8 cellular contexts compared by ENCODE assay signal in the genomic region with DNA sequence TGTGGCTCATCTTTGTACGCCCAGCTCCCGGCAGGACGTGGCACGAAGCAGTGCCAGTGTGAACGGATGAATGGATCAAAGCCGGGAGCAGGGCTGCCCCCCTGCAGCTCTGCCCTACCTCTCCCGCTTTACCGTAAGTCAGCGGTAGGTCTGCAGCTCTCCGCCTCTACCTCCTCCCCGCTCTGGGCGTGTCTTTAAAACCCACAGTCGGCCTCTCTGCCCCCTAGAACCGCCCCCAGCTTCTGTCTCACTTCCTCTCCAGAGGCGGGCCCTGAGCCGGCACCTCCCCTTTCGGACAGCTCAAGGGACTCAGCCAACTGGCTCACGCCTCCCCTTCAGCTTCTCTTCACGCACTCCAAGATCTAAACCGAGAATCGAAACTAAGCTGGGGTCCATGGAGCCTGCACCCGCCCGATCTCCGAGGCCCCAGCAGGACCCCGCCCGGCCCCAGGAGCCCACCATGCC. TPM values are rescaled to one million over a fixed set of nuclear protein-coding genes. Genes with fewer than 3 reads are reported as not detected.
DNase-seq lines count a peak whose midpoint lies in the region; ATAC-seq, FAIRE-seq and TF ChIP-seq lines count a peak whose summit lies in the region.

A gene with protein sequence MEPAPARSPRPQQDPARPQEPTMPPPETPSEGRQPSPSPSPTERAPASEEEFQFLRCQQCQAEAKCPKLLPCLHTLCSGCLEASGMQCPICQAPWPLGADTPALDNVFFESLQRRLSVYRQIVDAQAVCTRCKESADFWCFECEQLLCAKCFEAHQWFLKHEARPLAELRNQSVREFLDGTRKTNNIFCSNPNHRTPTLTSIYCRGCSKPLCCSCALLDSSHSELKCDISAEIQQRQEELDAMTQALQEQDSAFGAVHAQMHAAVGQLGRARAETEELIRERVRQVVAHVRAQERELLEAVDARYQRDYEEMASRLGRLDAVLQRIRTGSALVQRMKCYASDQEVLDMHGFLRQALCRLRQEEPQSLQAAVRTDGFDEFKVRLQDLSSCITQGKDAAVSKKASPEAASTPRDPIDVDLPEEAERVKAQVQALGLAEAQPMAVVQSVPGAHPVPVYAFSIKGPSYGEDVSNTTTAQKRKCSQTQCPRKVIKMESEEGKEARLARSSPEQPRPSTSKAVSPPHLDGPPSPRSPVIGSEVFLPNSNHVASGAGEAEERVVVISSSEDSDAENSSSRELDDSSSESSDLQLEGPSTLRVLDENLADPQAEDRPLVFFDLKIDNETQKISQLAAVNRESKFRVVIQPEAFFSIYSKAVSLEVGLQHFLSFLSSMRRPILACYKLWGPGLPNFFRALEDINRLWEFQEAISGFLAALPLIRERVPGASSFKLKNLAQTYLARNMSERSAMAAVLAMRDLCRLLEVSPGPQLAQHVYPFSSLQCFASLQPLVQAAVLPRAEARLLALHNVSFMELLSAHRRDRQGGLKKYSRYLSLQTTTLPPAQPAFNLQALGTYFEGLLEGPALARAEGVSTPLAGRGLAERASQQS (plus strand): TSS at position 298 of the 465 bp plus-strand sequence. CDS start 97 bp downstream, at position 395.

- FAIRE-seq in A204.1 (lab: Jason Lieb, UNC): peak; percentile 98

- no peaks in the 10 kb centered on the region for H3K9me3 ChIP-seq in breast epithelium
- no peaks in the 10 kb centered on the region for H3K9me3 ChIP-seq in iPS-18c (ENCODE audit: control insufficient read depth, insufficient read depth, low read length)

- H3K4me3 ChIP-seq in breast epithelium (peak within 1 kb of the TSS; percentile 86 to 96 (median 93)), iPS-18c (ENCODE audit: insufficient read depth, low read depth, low read length) (peak within 1 kb of the TSS; percentile 84), skin epidermis (peak within 1 kb of the TSS; percentile 63 to 93 (median 82))

- no peaks in the 10 kb centered on the region for H3K27me3 ChIP-seq in breast epithelium

- ATAC-seq in GM18867 (IDR thresholded peaks at IDR 0.05; ENCODE audit: unreplicated experiment) (peak; percentile 68), HG03103 (IDR thresholded peaks at IDR 0.05; ENCODE audit: low read depth, unreplicated experiment) (peak; percentile 66)

- H3K4me1 ChIP-seq in breast epithelium: peaks cover 15 to 26% of the 10 kb centered on the region in 2 donors

- H3K36me3 ChIP-seq in breast epithelium: no peaks in the 10 kb centered on the region

- no peak for TF ChIP-seq POLR2A in breast epithelium (IDR thresholded peaks at IDR 0.05)

- DNase-seq in NCI-H2196 (lab: John Stamatoyannopoulos, UW; ENCODE audit: unreplicated experiment) (peak; percentile 86), breast epithelium (ENCODE audit: low spot score in 2 of 2) (peak; percentile 95 to 96)

- intact Hi-C loops in breast epithelium (cut with DNase I; ENCODE audit: low total_unique reads): no loop called here

- TF ChIP-seq CTCF in VCaP (conservative IDR thresholded peaks at IDR 0.05): no peak
- no peak for TF ChIP-seq CTCF in breast epithelium (IDR thresholded peaks at IDR 0.05)

- H3K27ac ChIP-seq in VCaP (peak within 1 kb of the TSS; percentile 89), breast epithelium (peak within 1 kb of the TSS; percentile 97 to 98), skin epidermis (peak within 1 kb of the TSS; percentile 71 to 99 (median 95))

RNA-seq across cellular contexts. Expression of the gene that starts here (rescaled TPM):
- total RNA-seq in breast epithelium: 100 to 1,000 TPM in 1 of 3 donors, 10 to 100 TPM in 2; 37.8 to 103 (median 49.8) TPM

Comparison
In these comparisons a context has a peak if more than half of its experiments do, and no peak if none do; other contexts are left out.
1. Peak in every context shown above with its lines: DNase-seq, ATAC-seq, H3K4me3 ChIP-seq and H3K27ac ChIP-seq.